ENCODE assay signal across 1 cellular context in genomic region chr11:63534895-63535461, GRCh38.
A peak's percentile ranks its signal among the peaks of the same experiment; 100 is the strongest.
TF ChIP-seq lines count a peak whose summit lies in the region.

No MANE protein-coding gene starts in this region.

TF ChIP-seq in K562, 482 proteins besides CTCF, POLR2A, EP300 and RAD21 (continued from another document and continues in another):
- TF ChIP-seq MYC (IDR thresholded peaks at IDR 0.05; ENCODE audit: low read depth, low read length), result no peak
- peak; percentile 96 for TF ChIP-seq MYC (CRISPR knock-in tag; IDR thresholded peaks at IDR 0.05; ENCODE audit: borderline replicate concordance, low read depth)
- TF ChIP-seq CGGBP1 (CRISPR knock-in tag; IDR thresholded peaks at IDR 0.05), result no peak
- peak; percentile 72 for TF ChIP-seq MAFG (tag; conservative IDR thresholded peaks at IDR 0.05)
- TF ChIP-seq SNRNP70 (optimal IDR thresholded peaks at IDR 0.05; ENCODE audit: low read depth, low read length), result no peak
- no peak for TF ChIP-seq RBM34 (IDR thresholded peaks at IDR 0.05; ENCODE audit: borderline replicate concordance, insufficient read depth, low read length)
- peak; percentile 98 for TF ChIP-seq HSF4 (CRISPR knock-in tag; IDR thresholded peaks at IDR 0.05; ENCODE audit: borderline replicate concordance)
- TF ChIP-seq CBX2 (IDR thresholded peaks at IDR 0.05; ENCODE audit: insufficient read depth, low read length, poor library complexity, severe bottlenecking), result no peak
- TF ChIP-seq ZNF282 (CRISPR knock-in tag; IDR thresholded peaks at IDR 0.05), result no peak
- TF ChIP-seq ZNF224 (CRISPR knock-in tag; IDR thresholded peaks at IDR 0.05), result no peak
- peak; percentile 97 for TF ChIP-seq GTF2E2 (tag; IDR thresholded peaks at IDR 0.05)
- peak; percentile 95 for TF ChIP-seq ILK (tag; IDR thresholded peaks at IDR 0.05; ENCODE audit: borderline replicate concordance, low read depth)
- TF ChIP-seq NR1H2 (CRISPR knock-in tag; IDR thresholded peaks at IDR 0.05), result no peak
- TF ChIP-seq TFAM (CRISPR knock-in tag; conservative IDR thresholded peaks at IDR 0.05), result no peak
- no peak for TF ChIP-seq CHAMP1 (IDR thresholded peaks at IDR 0.05)
- TF ChIP-seq ZNF778 (CRISPR knock-in tag; IDR thresholded peaks at IDR 0.05), result no peak
- TF ChIP-seq SAP30 (IDR thresholded peaks at IDR 0.05; ENCODE audit: borderline replicate concordance, insufficient read depth, low read depth, low read length, poor library complexity, severe bottlenecking), result no peak
- TF ChIP-seq ZNF76 (CRISPR knock-in tag; IDR thresholded peaks at IDR 0.05; ENCODE audit: borderline replicate concordance), result peak; percentile 99
- no peak for TF ChIP-seq SP1 (CRISPR knock-in tag; IDR thresholded peaks at IDR 0.05)
- TF ChIP-seq, protein P1, sequence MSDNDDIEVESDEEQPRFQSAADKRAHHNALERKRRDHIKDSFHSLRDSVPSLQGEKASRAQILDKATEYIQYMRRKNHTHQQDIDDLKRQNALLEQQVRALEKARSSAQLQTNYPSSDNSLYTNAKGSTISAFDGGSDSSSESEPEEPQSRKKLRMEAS (CRISPR knock-in tag; IDR thresholded peaks at IDR 0.05), result no peak
- no peak for TF ChIP-seq POLR3A (IDR thresholded peaks at IDR 0.05; ENCODE audit: borderline replicate concordance, extremely low read depth, insufficient read depth, insufficient read length)
- no peak for TF ChIP-seq FOXP4 (CRISPR knock-in tag; IDR thresholded peaks at IDR 0.05; ENCODE audit: borderline replicate concordance)
- no peak for TF ChIP-seq ATF3 (IDR thresholded peaks at IDR 0.05)
- TF ChIP-seq ATF3 (CRISPR knock-in tag; conservative IDR thresholded peaks at IDR 0.05), result no peak
- TF ChIP-seq, protein P2, sequence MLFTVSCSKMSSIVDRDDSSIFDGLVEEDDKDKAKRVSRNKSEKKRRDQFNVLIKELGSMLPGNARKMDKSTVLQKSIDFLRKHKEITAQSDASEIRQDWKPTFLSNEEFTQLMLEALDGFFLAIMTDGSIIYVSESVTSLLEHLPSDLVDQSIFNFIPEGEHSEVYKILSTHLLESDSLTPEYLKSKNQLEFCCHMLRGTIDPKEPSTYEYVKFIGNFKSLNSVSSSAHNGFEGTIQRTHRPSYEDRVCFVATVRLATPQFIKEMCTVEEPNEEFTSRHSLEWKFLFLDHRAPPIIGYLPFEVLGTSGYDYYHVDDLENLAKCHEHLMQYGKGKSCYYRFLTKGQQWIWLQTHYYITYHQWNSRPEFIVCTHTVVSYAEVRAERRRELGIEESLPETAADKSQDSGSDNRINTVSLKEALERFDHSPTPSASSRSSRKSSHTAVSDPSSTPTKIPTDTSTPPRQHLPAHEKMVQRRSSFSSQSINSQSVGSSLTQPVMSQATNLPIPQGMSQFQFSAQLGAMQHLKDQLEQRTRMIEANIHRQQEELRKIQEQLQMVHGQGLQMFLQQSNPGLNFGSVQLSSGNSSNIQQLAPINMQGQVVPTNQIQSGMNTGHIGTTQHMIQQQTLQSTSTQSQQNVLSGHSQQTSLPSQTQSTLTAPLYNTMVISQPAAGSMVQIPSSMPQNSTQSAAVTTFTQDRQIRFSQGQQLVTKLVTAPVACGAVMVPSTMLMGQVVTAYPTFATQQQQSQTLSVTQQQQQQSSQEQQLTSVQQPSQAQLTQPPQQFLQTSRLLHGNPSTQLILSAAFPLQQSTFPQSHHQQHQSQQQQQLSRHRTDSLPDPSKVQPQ (CRISPR knock-in tag; IDR thresholded peaks at IDR 0.05; ENCODE audit: borderline replicate concordance), result peak; percentile 91
- no peak for TF ChIP-seq CCAR2 (IDR thresholded peaks at IDR 0.05; ENCODE audit: low read depth, low read length)
- no peak for TF ChIP-seq NRF1 (conservative IDR thresholded peaks at IDR 0.05 in 1 of 2, IDR thresholded peaks at IDR 0.05 in 1 of 2)
- TF ChIP-seq ZFP1 (CRISPR knock-in tag; IDR thresholded peaks at IDR 0.05), result peak; percentile 96
- peak; percentile 94; the same call in 1 of the 2 replicates for TF ChIP-seq ZNF133 (CRISPR knock-in tag; IDR thresholded peaks at IDR 0.05)
- no peak for TF ChIP-seq STAT6 (CRISPR knock-in tag; IDR thresholded peaks at IDR 0.05)
- TF ChIP-seq HMG20A (CRISPR knock-in tag; conservative IDR thresholded peaks at IDR 0.05), result peak; percentile 78
- TF ChIP-seq ZBTB26 (CRISPR knock-in tag; IDR thresholded peaks at IDR 0.05), result peak; percentile 94; the same call in 1 of the 2 replicates
- TF ChIP-seq RBFOX2 (IDR thresholded peaks at IDR 0.05; ENCODE audit: low read depth, low read length), result no peak
- no peak for TF ChIP-seq SIRT6 (IDR thresholded peaks at IDR 0.05; ENCODE audit: low read depth, low read length)
- TF ChIP-seq BMI1 (IDR thresholded peaks at IDR 0.05; ENCODE audit: low read length), result no peak
- no peak for TF ChIP-seq MTA3 (IDR thresholded peaks at IDR 0.05; ENCODE audit: borderline replicate concordance)
- peak; percentile 91; the same call in 1 of the 2 replicates for TF ChIP-seq OTX1 (CRISPR knock-in tag; IDR thresholded peaks at IDR 0.05)
- no peak for TF ChIP-seq ZNF511 (CRISPR knock-in tag; IDR thresholded peaks at IDR 0.05)
- TF ChIP-seq KAT8 (IDR thresholded peaks at IDR 0.05; ENCODE audit: low read depth), result no peak
- peak; percentile 95 for TF ChIP-seq HDAC8 (tag; IDR thresholded peaks at IDR 0.05)
- TF ChIP-seq TFE3 (CRISPR knock-in tag; IDR thresholded peaks at IDR 0.05), result peak; percentile 66
- TF ChIP-seq, protein P3, sequence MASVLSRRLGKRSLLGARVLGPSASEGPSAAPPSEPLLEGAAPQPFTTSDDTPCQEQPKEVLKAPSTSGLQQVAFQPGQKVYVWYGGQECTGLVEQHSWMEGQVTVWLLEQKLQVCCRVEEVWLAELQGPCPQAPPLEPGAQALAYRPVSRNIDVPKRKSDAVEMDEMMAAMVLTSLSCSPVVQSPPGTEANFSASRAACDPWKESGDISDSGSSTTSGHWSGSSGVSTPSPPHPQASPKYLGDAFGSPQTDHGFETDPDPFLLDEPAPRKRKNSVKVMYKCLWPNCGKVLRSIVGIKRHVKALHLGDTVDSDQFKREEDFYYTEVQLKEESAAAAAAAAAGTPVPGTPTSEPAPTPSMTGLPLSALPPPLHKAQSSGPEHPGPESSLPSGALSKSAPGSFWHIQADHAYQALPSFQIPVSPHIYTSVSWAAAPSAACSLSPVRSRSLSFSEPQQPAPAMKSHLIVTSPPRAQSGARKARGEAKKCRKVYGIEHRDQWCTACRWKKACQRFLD (CRISPR knock-in tag; IDR thresholded peaks at IDR 0.05), result peak; percentile 100
- peak; percentile 91 for TF ChIP-seq ELF2 (CRISPR knock-in tag; IDR thresholded peaks at IDR 0.05)
- TF ChIP-seq MEIS2 (IDR thresholded peaks at IDR 0.05; ENCODE audit: partially characterized antibody), result no peak
